In genomic region chr19:39445258-39446071, GRCh38 we compare ENCODE assay signal across 1 cellular context.
TF ChIP-seq lines count a peak whose summit lies in the region.

SUPT5H (plus strand) TSS chr19:39445582; CDS start chr19:39445891, 309 bp downstream.

TF ChIP-seq in K562, 482 proteins besides CTCF, POLR2A, EP300 and RAD21 (continued from another document and continues in another):
- TF ChIP-seq, protein P1, sequence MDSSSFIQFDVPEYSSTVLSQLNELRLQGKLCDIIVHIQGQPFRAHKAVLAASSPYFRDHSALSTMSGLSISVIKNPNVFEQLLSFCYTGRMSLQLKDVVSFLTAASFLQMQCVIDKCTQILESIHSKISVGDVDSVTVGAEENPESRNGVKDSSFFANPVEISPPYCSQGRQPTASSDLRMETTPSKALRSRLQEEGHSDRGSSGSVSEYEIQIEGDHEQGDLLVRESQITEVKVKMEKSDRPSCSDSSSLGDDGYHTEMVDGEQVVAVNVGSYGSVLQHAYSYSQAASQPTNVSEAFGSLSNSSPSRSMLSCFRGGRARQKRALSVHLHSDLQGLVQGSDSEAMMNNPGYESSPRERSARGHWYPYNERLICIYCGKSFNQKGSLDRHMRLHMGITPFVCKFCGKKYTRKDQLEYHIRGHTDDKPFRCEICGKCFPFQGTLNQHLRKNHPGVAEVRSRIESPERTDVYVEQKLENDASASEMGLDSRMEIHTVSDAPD (CRISPR knock-in tag; IDR thresholded peaks at IDR 0.05): no peak
- TF ChIP-seq ETV1 (tag; conservative IDR thresholded peaks at IDR 0.05; ENCODE audit: low read depth): no peak; the same call in none of the 2 replicates
- peak; percentile 81; the same call in 1 of the 2 replicates for TF ChIP-seq MXI1 (IDR thresholded peaks at IDR 0.05; ENCODE audit: low read depth, low read length)
- TF ChIP-seq HDAC3 (IDR thresholded peaks at IDR 0.05; ENCODE audit: borderline replicate concordance, partially characterized antibody): no peak
- no peak for TF ChIP-seq SREBF2 (CRISPR knock-in tag; IDR thresholded peaks at IDR 0.05)
- TF ChIP-seq, protein P2, sequence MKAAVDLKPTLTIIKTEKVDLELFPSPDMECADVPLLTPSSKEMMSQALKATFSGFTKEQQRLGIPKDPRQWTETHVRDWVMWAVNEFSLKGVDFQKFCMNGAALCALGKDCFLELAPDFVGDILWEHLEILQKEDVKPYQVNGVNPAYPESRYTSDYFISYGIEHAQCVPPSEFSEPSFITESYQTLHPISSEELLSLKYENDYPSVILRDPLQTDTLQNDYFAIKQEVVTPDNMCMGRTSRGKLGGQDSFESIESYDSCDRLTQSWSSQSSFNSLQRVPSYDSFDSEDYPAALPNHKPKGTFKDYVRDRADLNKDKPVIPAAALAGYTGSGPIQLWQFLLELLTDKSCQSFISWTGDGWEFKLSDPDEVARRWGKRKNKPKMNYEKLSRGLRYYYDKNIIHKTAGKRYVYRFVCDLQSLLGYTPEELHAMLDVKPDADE (conservative IDR thresholded peaks at IDR 0.05; ENCODE audit: control insufficient read depth, low read depth, low read length): peak; percentile 79
- TF ChIP-seq USF2 (CRISPR knock-in tag; IDR thresholded peaks at IDR 0.05): no peak
- TF ChIP-seq, protein P3, sequence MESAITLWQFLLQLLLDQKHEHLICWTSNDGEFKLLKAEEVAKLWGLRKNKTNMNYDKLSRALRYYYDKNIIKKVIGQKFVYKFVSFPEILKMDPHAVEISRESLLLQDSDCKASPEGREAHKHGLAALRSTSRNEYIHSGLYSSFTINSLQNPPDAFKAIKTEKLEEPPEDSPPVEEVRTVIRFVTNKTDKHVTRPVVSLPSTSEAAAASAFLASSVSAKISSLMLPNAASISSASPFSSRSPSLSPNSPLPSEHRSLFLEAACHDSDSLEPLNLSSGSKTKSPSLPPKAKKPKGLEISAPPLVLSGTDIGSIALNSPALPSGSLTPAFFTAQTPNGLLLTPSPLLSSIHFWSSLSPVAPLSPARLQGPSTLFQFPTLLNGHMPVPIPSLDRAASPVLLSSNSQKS (CRISPR knock-in tag; IDR thresholded peaks at IDR 0.05): no peak
- no peak for TF ChIP-seq KDM1A (IDR thresholded peaks at IDR 0.05)
- TF ChIP-seq, protein P4, sequence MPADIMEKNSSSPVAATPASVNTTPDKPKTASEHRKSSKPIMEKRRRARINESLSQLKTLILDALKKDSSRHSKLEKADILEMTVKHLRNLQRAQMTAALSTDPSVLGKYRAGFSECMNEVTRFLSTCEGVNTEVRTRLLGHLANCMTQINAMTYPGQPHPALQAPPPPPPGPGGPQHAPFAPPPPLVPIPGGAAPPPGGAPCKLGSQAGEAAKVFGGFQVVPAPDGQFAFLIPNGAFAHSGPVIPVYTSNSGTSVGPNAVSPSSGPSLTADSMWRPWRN (IDR thresholded peaks at IDR 0.05; ENCODE audit: low read depth): no peak
- TF ChIP-seq PHB (CRISPR knock-in tag; IDR thresholded peaks at IDR 0.05): 0 out of 2 replicates have a peak, but pooled peaks have one; percentile 24
- TF ChIP-seq MCM7 (IDR thresholded peaks at IDR 0.05): no peak
- TF ChIP-seq ZNF263 (CRISPR knock-in tag; IDR thresholded peaks at IDR 0.05; ENCODE audit: borderline replicate concordance): peak; percentile 75; the same call in 1 of the 2 replicates
- peak; percentile 95 for TF ChIP-seq GABPA (tag; conservative IDR thresholded peaks at IDR 0.05; ENCODE audit: low read depth)
- TF ChIP-seq ZNF232 (CRISPR knock-in tag; IDR thresholded peaks at IDR 0.05): no peak
- TF ChIP-seq, protein P5, sequence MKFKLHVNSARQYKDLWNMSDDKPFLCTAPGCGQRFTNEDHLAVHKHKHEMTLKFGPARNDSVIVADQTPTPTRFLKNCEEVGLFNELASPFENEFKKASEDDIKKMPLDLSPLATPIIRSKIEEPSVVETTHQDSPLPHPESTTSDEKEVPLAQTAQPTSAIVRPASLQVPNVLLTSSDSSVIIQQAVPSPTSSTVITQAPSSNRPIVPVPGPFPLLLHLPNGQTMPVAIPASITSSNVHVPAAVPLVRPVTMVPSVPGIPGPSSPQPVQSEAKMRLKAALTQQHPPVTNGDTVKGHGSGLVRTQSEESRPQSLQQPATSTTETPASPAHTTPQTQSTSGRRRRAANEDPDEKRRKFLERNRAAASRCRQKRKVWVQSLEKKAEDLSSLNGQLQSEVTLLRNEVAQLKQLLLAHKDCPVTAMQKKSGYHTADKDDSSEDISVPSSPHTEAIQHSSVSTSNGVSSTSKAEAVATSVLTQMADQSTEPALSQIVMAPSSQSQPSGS (CRISPR knock-in tag; IDR thresholded peaks at IDR 0.05): no peak
- no peak for TF ChIP-seq ZNF717 (CRISPR knock-in tag; IDR thresholded peaks at IDR 0.05)
- TF ChIP-seq PRPF4 (IDR thresholded peaks at IDR 0.05; ENCODE audit: insufficient read depth, low read depth, low read length, poor library complexity, severe bottlenecking): no peak
- no peak for TF ChIP-seq ZNF280A (IDR thresholded peaks at IDR 0.05; ENCODE audit: low read depth, partially characterized antibody)
- TF ChIP-seq KAT7 (CRISPR knock-in tag; IDR thresholded peaks at IDR 0.05; ENCODE audit: borderline replicate concordance): peak; percentile 7; the same call in 1 of the 2 replicates
- TF ChIP-seq, protein P6, sequence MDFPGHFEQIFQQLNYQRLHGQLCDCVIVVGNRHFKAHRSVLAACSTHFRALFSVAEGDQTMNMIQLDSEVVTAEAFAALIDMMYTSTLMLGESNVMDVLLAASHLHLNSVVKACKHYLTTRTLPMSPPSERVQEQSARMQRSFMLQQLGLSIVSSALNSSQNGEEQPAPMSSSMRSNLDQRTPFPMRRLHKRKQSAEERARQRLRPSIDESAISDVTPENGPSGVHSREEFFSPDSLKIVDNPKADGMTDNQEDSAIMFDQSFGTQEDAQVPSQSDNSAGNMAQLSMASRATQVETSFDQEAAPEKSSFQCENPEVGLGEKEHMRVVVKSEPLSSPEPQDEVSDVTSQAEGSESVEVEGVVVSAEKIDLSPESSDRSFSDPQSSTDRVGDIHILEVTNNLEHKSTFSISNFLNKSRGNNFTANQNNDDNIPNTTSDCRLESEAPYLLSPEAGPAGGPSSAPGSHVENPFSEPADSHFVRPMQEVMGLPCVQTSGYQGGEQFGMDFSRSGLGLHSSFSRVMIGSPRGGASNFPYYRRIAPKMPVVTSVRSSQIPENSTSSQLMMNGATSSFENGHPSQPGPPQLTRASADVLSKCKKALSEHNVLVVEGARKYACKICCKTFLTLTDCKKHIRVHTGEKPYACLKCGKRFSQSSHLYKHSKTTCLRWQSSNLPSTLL (IDR thresholded peaks at IDR 0.05): no peak
- no peak for TF ChIP-seq MTA1 (IDR thresholded peaks at IDR 0.05; ENCODE audit: borderline replicate concordance)
- no peak for TF ChIP-seq SRSF3 (IDR thresholded peaks at IDR 0.05; ENCODE audit: insufficient read depth, low read length)
- no peak for TF ChIP-seq DNMT1 (IDR thresholded peaks at IDR 0.05)
- no peak for TF ChIP-seq PCBP1 (IDR thresholded peaks at IDR 0.05; ENCODE audit: low read depth, low read length, poor library complexity, severe bottlenecking)
- no peak for TF ChIP-seq IRF9 (tag; IDR thresholded peaks at IDR 0.05)
- no peak; the same call in 1 of the 2 replicates for TF ChIP-seq ZNF175 (CRISPR knock-in tag; IDR thresholded peaks at IDR 0.05; ENCODE audit: low read depth)
- TF ChIP-seq ZNF253 (CRISPR knock-in tag; conservative IDR thresholded peaks at IDR 0.05): no peak
- TF ChIP-seq MTA3 (IDR thresholded peaks at IDR 0.05; ENCODE audit: borderline replicate concordance): no peak; the same call in 1 of the 2 replicates
- TF ChIP-seq CC2D1A (IDR thresholded peaks at IDR 0.05): 0 out of 2 replicates have a peak, but pooled peaks have one; percentile 7
- TF ChIP-seq XRCC5 (IDR thresholded peaks at IDR 0.05; ENCODE audit: low read depth, low read length): 0 out of 2 replicates have a peak, but pooled peaks have one; percentile 47
- TF ChIP-seq E2F5 (CRISPR knock-in tag; IDR thresholded peaks at IDR 0.05): no peak
- no peak for TF ChIP-seq ZNF184 (CRISPR knock-in tag; IDR thresholded peaks at IDR 0.05)
- no peak for TF ChIP-seq BCLAF1 (IDR thresholded peaks at IDR 0.05; ENCODE audit: borderline replicate concordance in 1 of 2, control insufficient read depth in 1 of 2, low read depth in 2 of 2, low read length in 1 of 2)
- TF ChIP-seq PTRF (tag; IDR thresholded peaks at IDR 0.05): no peak
- TF ChIP-seq ZBTB1 (CRISPR knock-in tag; IDR thresholded peaks at IDR 0.05; ENCODE audit: borderline replicate concordance, low read depth): no peak
- TF ChIP-seq CBX1 (IDR thresholded peaks at IDR 0.05; ENCODE audit: low read depth): 0 out of 2 replicates have a peak, but pooled peaks have one; percentile 62
- TF ChIP-seq ZNF124 (CRISPR knock-in tag; IDR thresholded peaks at IDR 0.05): no peak
- TF ChIP-seq MITF (IDR thresholded peaks at IDR 0.05): no peak
- TF ChIP-seq FOXK2 (conservative IDR thresholded peaks at IDR 0.05 in 1 of 2, IDR thresholded peaks at IDR 0.05 in 1 of 2; ENCODE audit: low read depth in 2 of 2): 0 out of 4 replicates have a peak, but pooled peaks of 1 of the 2 experiments have one; percentile 25
- TF ChIP-seq, protein P7, sequence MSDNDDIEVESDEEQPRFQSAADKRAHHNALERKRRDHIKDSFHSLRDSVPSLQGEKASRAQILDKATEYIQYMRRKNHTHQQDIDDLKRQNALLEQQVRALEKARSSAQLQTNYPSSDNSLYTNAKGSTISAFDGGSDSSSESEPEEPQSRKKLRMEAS (CRISPR knock-in tag; IDR thresholded peaks at IDR 0.05): peak; percentile 79
- no peak for TF ChIP-seq KAT2B (IDR thresholded peaks at IDR 0.05; ENCODE audit: low read depth, low read length)
- 0 out of 2 replicates have a peak, but pooled peaks have one; percentile 58 for TF ChIP-seq ZZZ3 (IDR thresholded peaks at IDR 0.05)
- TF ChIP-seq, protein P8, sequence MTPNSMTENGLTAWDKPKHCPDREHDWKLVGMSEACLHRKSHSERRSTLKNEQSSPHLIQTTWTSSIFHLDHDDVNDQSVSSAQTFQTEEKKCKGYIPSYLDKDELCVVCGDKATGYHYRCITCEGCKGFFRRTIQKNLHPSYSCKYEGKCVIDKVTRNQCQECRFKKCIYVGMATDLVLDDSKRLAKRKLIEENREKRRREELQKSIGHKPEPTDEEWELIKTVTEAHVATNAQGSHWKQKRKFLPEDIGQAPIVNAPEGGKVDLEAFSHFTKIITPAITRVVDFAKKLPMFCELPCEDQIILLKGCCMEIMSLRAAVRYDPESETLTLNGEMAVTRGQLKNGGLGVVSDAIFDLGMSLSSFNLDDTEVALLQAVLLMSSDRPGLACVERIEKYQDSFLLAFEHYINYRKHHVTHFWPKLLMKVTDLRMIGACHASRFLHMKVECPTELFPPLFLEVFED (CRISPR knock-in tag; conservative IDR thresholded peaks at IDR 0.05): no peak
